In the genomic region with DNA sequence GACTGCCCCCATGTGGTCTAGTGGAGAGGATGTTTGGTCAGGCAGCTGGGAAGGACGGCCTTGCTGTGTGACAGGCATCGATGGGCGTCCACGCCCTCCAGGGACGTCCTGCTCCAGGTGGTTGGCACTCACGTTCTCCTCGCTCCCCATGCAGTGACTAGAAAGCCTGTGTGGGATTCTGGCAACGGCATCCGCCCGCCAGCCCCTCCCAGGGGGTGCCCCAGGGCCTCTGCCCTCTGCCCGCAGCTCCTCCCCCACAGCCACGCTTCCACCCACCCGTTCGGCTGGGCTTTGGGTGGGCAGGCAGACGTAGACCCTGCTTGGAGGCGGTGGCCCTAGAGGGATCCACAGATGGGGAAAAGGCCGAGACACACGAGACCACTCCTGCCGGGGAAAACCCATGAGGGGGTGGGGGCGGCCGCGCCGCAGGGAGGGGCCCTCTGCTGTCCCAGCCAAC, we compare ENCODE assay signal across 1 cellular context.
TF ChIP-seq lines count a peak whose summit lies in the region.

No MANE protein-coding gene starts in this region.

TF ChIP-seq in K562, 482 proteins besides CTCF, POLR2A, EP300 and RAD21 (continued from another document and continues in another):
- TF ChIP-seq, protein P1, sequence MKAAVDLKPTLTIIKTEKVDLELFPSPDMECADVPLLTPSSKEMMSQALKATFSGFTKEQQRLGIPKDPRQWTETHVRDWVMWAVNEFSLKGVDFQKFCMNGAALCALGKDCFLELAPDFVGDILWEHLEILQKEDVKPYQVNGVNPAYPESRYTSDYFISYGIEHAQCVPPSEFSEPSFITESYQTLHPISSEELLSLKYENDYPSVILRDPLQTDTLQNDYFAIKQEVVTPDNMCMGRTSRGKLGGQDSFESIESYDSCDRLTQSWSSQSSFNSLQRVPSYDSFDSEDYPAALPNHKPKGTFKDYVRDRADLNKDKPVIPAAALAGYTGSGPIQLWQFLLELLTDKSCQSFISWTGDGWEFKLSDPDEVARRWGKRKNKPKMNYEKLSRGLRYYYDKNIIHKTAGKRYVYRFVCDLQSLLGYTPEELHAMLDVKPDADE (conservative IDR thresholded peaks at IDR 0.05; ENCODE audit: control insufficient read depth, low read depth, low read length): 0 out of 2 replicates have a peak, but pooled peaks have one; percentile 35
- TF ChIP-seq SRSF9 (IDR thresholded peaks at IDR 0.05; ENCODE audit: borderline replicate concordance, low read depth, low read length): no peak
- TF ChIP-seq MCM5 (IDR thresholded peaks at IDR 0.05; ENCODE audit: low read depth): no peak
- no peak for TF ChIP-seq RFX5 (IDR thresholded peaks at IDR 0.05; ENCODE audit: low read depth, low read length)
- TF ChIP-seq CBX1 (IDR thresholded peaks at IDR 0.05; ENCODE audit: low read depth): 0 out of 2 replicates have a peak, but pooled peaks have one; percentile 45
- no peak for TF ChIP-seq NBN (IDR thresholded peaks at IDR 0.05; ENCODE audit: low read depth)
- no peak for TF ChIP-seq SREBF1 (IDR thresholded peaks at IDR 0.05; ENCODE audit: borderline replicate concordance, low read depth, low read length)
- TF ChIP-seq, protein P2, sequence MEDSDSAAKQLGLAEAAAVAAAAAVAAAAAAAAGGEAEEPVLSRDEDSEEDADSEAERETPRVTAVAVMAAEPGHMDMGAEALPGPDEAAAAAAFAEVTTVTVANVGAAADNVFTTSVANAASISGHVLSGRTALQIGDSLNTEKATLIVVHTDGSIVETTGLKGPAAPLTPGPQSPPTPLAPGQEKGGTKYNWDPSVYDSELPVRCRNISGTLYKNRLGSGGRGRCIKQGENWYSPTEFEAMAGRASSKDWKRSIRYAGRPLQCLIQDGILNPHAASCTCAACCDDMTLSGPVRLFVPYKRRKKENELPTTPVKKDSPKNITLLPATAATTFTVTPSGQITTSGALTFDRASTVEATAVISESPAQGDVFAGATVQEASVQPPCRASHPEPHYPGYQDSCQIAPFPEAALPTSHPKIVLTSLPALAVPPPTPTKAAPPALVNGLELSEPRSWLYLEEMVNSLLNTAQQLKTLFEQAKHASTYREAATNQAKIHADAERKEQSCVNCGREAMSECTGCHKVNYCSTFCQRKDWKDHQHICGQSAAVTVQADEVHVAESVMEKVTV (CRISPR knock-in tag; IDR thresholded peaks at IDR 0.05): no peak
- TF ChIP-seq, protein P3, sequence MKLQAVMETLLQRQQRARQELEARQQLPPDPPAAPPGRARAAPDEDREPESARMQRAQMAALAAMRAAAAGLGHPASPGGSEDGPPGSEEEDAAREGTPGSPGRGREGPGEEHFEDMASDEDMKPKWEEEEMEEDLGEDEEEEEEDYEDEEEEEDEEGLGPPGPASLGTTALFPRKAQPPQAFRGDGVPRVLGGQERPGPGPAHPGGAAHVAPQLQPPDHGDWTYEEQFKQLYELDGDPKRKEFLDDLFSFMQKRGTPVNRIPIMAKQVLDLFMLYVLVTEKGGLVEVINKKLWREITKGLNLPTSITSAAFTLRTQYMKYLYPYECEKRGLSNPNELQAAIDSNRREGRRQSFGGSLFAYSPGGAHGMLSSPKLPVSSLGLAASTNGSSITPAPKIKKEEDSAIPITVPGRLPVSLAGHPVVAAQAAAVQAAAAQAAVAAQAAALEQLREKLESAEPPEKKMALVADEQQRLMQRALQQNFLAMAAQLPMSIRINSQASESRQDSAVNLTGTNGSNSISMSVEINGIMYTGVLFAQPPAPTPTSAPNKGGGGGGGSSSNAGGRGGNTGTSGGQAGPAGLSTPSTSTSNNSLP (IDR thresholded peaks at IDR 0.05; ENCODE audit: borderline replicate concordance, low read depth, low read length): no peak
- no peak for TF ChIP-seq NONO (IDR thresholded peaks at IDR 0.05; ENCODE audit: low read depth in 2 of 2, low read length in 1 of 2)
- TF ChIP-seq KLF1 (tag; IDR thresholded peaks at IDR 0.05): no peak
- no peak for TF ChIP-seq ZKSCAN8 (CRISPR knock-in tag; IDR thresholded peaks at IDR 0.05)
- TF ChIP-seq, protein P4, sequence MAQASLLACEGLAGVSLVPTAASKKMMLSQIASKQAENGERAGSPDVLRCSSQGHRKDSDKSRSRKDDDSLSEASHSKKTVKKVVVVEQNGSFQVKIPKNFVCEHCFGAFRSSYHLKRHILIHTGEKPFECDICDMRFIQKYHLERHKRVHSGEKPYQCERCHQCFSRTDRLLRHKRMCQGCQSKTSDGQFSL (CRISPR knock-in tag; IDR thresholded peaks at IDR 0.05): no peak
- TF ChIP-seq, protein P4 (tag; IDR thresholded peaks at IDR 0.05): no peak
- no peak for TF ChIP-seq TCF7L2 (IDR thresholded peaks at IDR 0.05; ENCODE audit: low read depth, low read length)
- no peak for TF ChIP-seq SMARCA4 (IDR thresholded peaks at IDR 0.05)
- TF ChIP-seq, protein P5, sequence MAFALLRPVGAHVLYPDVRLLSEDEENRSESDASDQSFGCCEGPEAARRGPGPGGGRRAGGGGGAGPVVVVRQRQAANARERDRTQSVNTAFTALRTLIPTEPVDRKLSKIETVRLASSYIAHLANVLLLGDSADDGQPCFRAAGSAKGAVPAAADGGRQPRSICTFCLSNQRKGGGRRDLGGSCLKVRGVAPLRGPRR (CRISPR knock-in tag; IDR thresholded peaks at IDR 0.05): no peak
- TF ChIP-seq ZNF707 (CRISPR knock-in tag; conservative IDR thresholded peaks at IDR 0.05): no peak
- TF ChIP-seq ZNF133 (CRISPR knock-in tag; IDR thresholded peaks at IDR 0.05): no peak
- TF ChIP-seq ZNF384 (IDR thresholded peaks at IDR 0.05; ENCODE audit: low read depth, low read length): no peak
- no peak for TF ChIP-seq POLR3G (IDR thresholded peaks at IDR 0.05; ENCODE audit: extremely low read depth, insufficient read length, insufficient replicate concordance)
- no peak for TF ChIP-seq ZNF764 (CRISPR knock-in tag; IDR thresholded peaks at IDR 0.05; ENCODE audit: low read depth)
- no peak for TF ChIP-seq SNIP1 (IDR thresholded peaks at IDR 0.05; ENCODE audit: low read depth)
- TF ChIP-seq HDAC8 (tag; IDR thresholded peaks at IDR 0.05): no peak
- TF ChIP-seq, protein P6, sequence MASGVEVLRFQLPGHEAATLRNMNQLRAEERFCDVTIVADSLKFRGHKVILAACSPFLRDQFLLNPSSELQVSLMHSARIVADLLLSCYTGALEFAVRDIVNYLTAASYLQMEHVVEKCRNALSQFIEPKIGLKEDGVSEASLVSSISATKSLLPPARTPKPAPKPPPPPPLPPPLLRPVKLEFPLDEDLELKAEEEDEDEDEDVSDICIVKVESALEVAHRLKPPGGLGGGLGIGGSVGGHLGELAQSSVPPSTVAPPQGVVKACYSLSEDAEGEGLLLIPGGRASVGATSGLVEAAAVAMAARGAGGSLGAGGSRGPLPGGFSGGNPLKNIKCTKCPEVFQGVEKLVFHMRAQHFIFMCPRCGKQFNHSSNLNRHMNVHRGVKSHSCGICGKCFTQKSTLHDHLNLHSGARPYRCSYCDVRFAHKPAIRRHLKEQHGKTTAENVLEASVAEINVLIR (CRISPR knock-in tag; IDR thresholded peaks at IDR 0.05): no peak
- no peak for TF ChIP-seq ZNF134 (CRISPR knock-in tag; conservative IDR thresholded peaks at IDR 0.05)
- TF ChIP-seq GABPB2 (CRISPR knock-in tag; conservative IDR thresholded peaks at IDR 0.05): no peak
- TF ChIP-seq ZBTB7A (IDR thresholded peaks at IDR 0.05; ENCODE audit: borderline replicate concordance, control insufficient read depth, low read depth, low read length): peak; percentile 25; the same call in 1 of the 2 replicates
- no peak for TF ChIP-seq CBX5 (IDR thresholded peaks at IDR 0.05; ENCODE audit: borderline replicate concordance, low read depth)
- TF ChIP-seq, protein P7, sequence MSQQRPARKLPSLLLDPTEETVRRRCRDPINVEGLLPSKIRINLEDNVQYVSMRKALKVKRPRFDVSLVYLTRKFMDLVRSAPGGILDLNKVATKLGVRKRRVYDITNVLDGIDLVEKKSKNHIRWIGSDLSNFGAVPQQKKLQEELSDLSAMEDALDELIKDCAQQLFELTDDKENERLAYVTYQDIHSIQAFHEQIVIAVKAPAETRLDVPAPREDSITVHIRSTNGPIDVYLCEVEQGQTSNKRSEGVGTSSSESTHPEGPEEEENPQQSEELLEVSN (IDR thresholded peaks at IDR 0.05; ENCODE audit: borderline replicate concordance in 1 of 2, extremely low read depth in 1 of 2, insufficient read depth in 1 of 2, insufficient read length in 1 of 2, low read depth in 1 of 2, low read length in 1 of 2, poor library complexity in 1 of 2, severe bottlenecking in 1 of 2): no peak
- TF ChIP-seq, protein P8, sequence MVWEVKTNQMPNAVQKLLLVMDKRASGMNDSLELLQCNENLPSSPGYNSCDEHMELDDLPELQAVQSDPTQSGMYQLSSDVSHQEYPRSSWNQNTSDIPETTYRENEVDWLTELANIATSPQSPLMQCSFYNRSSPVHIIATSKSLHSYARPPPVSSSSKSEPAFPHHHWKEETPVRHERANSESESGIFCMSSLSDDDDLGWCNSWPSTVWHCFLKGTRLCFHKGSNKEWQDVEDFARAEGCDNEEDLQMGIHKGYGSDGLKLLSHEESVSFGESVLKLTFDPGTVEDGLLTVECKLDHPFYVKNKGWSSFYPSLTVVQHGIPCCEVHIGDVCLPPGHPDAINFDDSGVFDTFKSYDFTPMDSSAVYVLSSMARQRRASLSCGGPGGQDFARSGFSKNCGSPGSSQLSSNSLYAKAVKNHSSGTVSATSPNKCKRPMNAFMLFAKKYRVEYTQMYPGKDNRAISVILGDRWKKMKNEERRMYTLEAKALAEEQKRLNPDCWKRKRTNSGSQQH (CRISPR knock-in tag; IDR thresholded peaks at IDR 0.05): no peak
- TF ChIP-seq, protein P9, sequence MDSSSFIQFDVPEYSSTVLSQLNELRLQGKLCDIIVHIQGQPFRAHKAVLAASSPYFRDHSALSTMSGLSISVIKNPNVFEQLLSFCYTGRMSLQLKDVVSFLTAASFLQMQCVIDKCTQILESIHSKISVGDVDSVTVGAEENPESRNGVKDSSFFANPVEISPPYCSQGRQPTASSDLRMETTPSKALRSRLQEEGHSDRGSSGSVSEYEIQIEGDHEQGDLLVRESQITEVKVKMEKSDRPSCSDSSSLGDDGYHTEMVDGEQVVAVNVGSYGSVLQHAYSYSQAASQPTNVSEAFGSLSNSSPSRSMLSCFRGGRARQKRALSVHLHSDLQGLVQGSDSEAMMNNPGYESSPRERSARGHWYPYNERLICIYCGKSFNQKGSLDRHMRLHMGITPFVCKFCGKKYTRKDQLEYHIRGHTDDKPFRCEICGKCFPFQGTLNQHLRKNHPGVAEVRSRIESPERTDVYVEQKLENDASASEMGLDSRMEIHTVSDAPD (CRISPR knock-in tag; IDR thresholded peaks at IDR 0.05): no peak
- no peak for TF ChIP-seq KLF13 (tag; IDR thresholded peaks at IDR 0.05; ENCODE audit: borderline replicate concordance, low read depth)
- TF ChIP-seq, protein P10, sequence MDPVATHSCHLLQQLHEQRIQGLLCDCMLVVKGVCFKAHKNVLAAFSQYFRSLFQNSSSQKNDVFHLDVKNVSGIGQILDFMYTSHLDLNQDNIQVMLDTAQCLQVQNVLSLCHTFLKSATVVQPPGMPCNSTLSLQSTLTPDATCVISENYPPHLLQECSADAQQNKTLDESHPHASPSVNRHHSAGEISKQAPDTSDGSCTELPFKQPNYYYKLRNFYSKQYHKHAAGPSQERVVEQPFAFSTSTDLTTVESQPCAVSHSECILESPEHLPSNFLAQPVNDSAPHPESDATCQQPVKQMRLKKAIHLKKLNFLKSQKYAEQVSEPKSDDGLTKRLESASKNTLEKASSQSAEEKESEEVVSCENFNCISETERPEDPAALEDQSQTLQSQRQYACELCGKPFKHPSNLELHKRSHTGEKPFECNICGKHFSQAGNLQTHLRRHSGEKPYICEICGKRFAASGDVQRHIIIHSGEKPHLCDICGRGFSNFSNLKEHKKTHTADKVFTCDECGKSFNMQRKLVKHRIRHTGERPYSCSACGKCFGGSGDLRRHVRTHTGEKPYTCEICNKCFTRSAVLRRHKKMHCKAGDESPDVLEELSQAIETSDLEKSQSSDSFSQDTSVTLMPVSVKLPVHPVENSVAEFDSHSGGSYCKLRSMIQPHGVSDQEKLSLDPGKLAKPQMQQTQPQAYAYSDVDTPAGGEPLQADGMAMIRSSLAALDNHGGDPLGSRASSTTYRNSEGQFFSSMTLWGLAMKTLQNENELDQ (CRISPR knock-in tag; IDR thresholded peaks at IDR 0.05; ENCODE audit: borderline replicate concordance): no peak
- no peak for TF ChIP-seq HNRNPK (IDR thresholded peaks at IDR 0.05; ENCODE audit: low read depth, low read length, poor library complexity, severe bottlenecking)
- no peak for TF ChIP-seq CEBPG (CRISPR knock-in tag; IDR thresholded peaks at IDR 0.05)
- TF ChIP-seq CEBPG (tag; conservative IDR thresholded peaks at IDR 0.05 in 1 of 2, IDR thresholded peaks at IDR 0.05 in 1 of 2): no peak
- TF ChIP-seq, protein P11, sequence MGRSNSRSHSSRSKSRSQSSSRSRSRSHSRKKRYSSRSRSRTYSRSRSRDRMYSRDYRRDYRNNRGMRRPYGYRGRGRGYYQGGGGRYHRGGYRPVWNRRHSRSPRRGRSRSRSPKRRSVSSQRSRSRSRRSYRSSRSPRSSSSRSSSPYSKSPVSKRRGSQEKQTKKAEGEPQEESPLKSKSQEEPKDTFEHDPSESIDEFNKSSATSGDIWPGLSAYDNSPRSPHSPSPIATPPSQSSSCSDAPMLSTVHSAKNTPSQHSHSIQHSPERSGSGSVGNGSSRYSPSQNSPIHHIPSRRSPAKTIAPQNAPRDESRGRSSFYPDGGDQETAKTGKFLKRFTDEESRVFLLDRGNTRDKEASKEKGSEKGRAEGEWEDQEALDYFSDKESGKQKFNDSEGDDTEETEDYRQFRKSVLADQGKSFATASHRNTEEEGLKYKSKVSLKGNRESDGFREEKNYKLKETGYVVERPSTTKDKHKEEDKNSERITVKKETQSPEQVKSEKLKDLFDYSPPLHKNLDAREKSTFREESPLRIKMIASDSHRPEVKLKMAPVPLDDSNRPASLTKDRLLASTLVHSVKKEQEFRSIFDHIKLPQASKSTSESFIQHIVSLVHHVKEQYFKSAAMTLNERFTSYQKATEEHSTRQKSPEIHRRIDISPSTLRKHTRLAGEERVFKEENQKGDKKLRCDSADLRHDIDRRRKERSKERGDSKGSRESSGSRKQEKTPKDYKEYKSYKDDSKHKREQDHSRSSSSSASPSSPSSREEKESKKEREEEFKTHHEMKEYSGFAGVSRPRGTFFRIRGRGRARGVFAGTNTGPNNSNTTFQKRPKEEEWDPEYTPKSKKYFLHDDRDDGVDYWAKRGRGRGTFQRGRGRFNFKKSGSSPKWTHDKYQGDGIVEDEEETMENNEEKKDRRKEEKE (IDR thresholded peaks at IDR 0.05; ENCODE audit: borderline replicate concordance in 1 of 2, control insufficient read depth in 1 of 2, low read depth in 2 of 2, low read length in 1 of 2): no peak
- TF ChIP-seq DMBX1 (CRISPR knock-in tag; IDR thresholded peaks at IDR 0.05; ENCODE audit: borderline replicate concordance): no peak
- TF ChIP-seq, protein P12, sequence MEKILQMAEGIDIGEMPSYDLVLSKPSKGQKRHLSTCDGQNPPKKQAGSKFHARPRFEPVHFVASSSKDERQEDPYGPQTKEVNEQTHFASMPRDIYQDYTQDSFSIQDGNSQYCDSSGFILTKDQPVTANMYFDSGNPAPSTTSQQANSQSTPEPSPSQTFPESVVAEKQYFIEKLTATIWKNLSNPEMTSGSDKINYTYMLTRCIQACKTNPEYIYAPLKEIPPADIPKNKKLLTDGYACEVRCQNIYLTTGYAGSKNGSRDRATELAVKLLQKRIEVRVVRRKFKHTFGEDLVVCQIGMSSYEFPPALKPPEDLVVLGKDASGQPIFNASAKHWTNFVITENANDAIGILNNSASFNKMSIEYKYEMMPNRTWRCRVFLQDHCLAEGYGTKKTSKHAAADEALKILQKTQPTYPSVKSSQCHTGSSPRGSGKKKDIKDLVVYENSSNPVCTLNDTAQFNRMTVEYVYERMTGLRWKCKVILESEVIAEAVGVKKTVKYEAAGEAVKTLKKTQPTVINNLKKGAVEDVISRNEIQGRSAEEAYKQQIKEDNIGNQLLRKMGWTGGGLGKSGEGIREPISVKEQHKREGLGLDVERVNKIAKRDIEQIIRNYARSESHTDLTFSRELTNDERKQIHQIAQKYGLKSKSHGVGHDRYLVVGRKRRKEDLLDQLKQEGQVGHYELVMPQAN (IDR thresholded peaks at IDR 0.05; ENCODE audit: borderline replicate concordance): no peak
